In genomic region chr1:20678599-20678998, GRCh38 we compare ENCODE assay signal across 1 cellular context.
A peak's percentile ranks its signal among the peaks of the same experiment; 100 is the strongest.
TF ChIP-seq lines count a peak whose summit lies in the region.

No MANE protein-coding gene starts in this region.

TF ChIP-seq in HEK293, 187 proteins besides CTCF, POLR2A, EP300 and RAD21 (continued from another document):
- TF ChIP-seq PRDM10 (tag by site-specific recombination; IDR thresholded peaks at IDR 0.05) (peak; percentile 47; the same call in 1 of the 2 replicates), INSM2 (tag by site-specific recombination; IDR thresholded peaks at IDR 0.05) (no peak)
